ENCODE assay signal across 13 cellular contexts in the genomic region with DNA sequence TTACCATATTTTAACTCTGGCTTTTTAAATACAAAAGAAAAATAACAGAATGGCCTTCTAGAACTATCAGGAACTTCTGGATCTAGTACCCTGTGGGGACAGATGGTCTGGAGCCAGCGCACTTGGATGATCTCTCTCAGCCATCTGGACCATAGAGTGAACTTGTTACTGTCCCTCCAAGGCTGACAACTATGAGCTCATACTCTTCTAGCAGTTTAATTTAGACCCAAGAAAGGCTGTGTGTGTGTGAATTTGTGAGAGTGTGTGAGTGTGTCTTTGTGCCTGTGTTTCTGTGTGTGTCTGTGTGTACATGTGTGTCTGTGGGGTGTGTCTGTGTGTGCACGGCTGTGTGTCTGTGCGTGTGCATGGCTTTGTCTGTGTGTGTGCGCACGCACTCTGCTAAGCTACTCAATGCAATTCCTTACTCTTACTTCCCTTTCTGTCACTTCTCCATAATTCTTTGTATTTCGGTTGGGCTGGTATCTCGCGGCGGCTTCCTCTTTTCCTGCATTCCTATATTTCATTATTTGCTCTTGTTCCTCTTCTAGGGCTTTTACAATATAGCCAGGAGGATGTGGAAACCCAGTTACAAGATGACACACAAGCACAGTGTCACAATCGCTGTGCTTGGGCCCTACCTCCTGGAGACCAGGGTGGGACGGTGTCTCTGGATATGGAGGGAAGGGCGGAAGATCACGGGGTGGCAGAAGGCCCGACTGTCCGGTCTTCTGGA. TPM values are rescaled to one million over a fixed set of nuclear protein-coding genes. Genes with fewer than 3 reads are reported as not detected.
DNase-seq lines count a peak whose midpoint lies in the region; ATAC-seq and TF ChIP-seq lines count a peak whose summit lies in the region.
"Had no signal": no experiment of that assay in that cellular context is flagged by ENCODE, and none has a peak within 500 bp of the region (broad histone marks: within the 10 kb centered on the region; RNA-seq: fewer than 3 reads in every experiment).

No MANE protein-coding gene starts in this region.

- peaks cover 95% of the 10 kb centered on the region for H3K4me1 Mint-ChIP-seq in activated T-helper 1 cell treated with anti-CD3 and anti-CD28 coated beads, Interleukin-12 subunit alpha, Interleukin-12 subunit beta, Interleukin-2, Interleukin-4 antibody, amounts not matched to agents 30 ng/mL and 10 ng/mL and 1 ng/mL, durations not matched to agents 14 hours and 24 hours and 36 hours (ENCODE audit: low read depth)

- no peaks in the 10 kb centered on the region for H3K9me3 Mint-ChIP-seq in activated T-helper 1 cell treated with anti-CD3 and anti-CD28 coated beads, Interleukin-12 subunit alpha, Interleukin-12 subunit beta, Interleukin-2, Interleukin-4 antibody, amounts not matched to agents 30 ng/mL and 10 ng/mL and 1 ng/mL, durations not matched to agents 14 hours and 24 hours and 36 hours

- intact Hi-C loops in activated T-helper 1 cell treated with anti-CD3 and anti-CD28 coated beads, Interleukin-12 subunit alpha, Interleukin-12 subunit beta, Interleukin-2, Interleukin-4 antibody, amounts not matched to agents 30 ng/mL and 10 ng/mL and 1 ng/mL, durations not matched to agents 14 hours and 24 hours and 36 hours (cut with micrococcal nuclease), result no loop called here

- H3K36me3 ChIP-seq in lung (ENCODE audit: control insufficient read depth in 2 of 2, insufficient read depth in 2 of 2, low read length in 2 of 2), result no peaks in the 10 kb centered on the region
- H3K36me3 ChIP-seq: ovary had no signal

- no peak for TF ChIP-seq CTCF in lung (IDR thresholded peaks at IDR 0.05; ENCODE audit: control extremely low read depth, extremely low read depth)

- peak overlapping the region; percentile 97 for H3K27ac Mint-ChIP-seq in activated T-helper 1 cell treated with anti-CD3 and anti-CD28 coated beads, Interleukin-12 subunit alpha, Interleukin-12 subunit beta, Interleukin-2, Interleukin-4 antibody, amounts not matched to agents 30 ng/mL and 10 ng/mL and 1 ng/mL, durations not matched to agents 14 hours and 24 hours and 36 hours

- H3K27ac ChIP-seq in lung (ENCODE audit: low read depth in 1 of 2, low read length in 1 of 2), result peak overlapping the region in 1 of 2 donors; percentile 62
- H3K27ac ChIP-seq: C4-2B, ovary had no signal

- peaks cover 74% of the 10 kb centered on the region for H3K36me3 Mint-ChIP-seq in activated T-helper 1 cell treated with anti-CD3 and anti-CD28 coated beads, Interleukin-12 subunit alpha, Interleukin-12 subunit beta, Interleukin-2, Interleukin-4 antibody, amounts not matched to agents 30 ng/mL and 10 ng/mL and 1 ng/mL, durations not matched to agents 14 hours and 24 hours and 36 hours (ENCODE audit: low read depth)

- WGBS in lung, 2 donors, result 28 to 63% methylated on average over 15 of the region's 15 CpGs

- peak overlapping the region; percentile 43 for H3K4me3 Mint-ChIP-seq in activated T-helper 1 cell treated with anti-CD3 and anti-CD28 coated beads, Interleukin-12 subunit alpha, Interleukin-12 subunit beta, Interleukin-2, Interleukin-4 antibody, amounts not matched to agents 30 ng/mL and 10 ng/mL and 1 ng/mL, durations not matched to agents 14 hours and 24 hours and 36 hours

- ATAC-seq in lung (ENCODE audit: insufficient read depth, low FRiP score) (peak; percentile 56), GM18517 (IDR thresholded peaks at IDR 0.05; ENCODE audit: unreplicated experiment) (no peak), GM21737 (IDR thresholded peaks at IDR 0.05; ENCODE audit: unreplicated experiment) (no peak)
- no peak for ATAC-seq in activated CD4-positive, CD25-positive, alpha-beta regulatory T cell treated with anti-CD3 and anti-CD28 coated beads, Interleukin-2, amount 50 U/mL, for 24 hours

- H3K4me1 ChIP-seq in lung (ENCODE audit: control insufficient read depth in 2 of 2, insufficient read depth in 2 of 2, low read length in 2 of 2), result no peaks in the 10 kb centered on the region

- H3K4me3 ChIP-seq in lung, result no peak overlapping the region
- H3K4me3 ChIP-seq: ovary had no signal

- H3K27me3 ChIP-seq in lung (ENCODE audit: control insufficient read depth, insufficient read depth), result no peaks in the 10 kb centered on the region
- H3K27me3 ChIP-seq: ovary had no signal

- H3K27me3 Mint-ChIP-seq in activated T-helper 1 cell treated with anti-CD3 and anti-CD28 coated beads, Interleukin-12 subunit alpha, Interleukin-12 subunit beta, Interleukin-2, Interleukin-4 antibody, amounts not matched to agents 30 ng/mL and 10 ng/mL and 1 ng/mL, durations not matched to agents 14 hours and 24 hours and 36 hours (ENCODE audit: insufficient read depth), result no peaks in the 10 kb centered on the region

- DNase-seq in AML-193 (lab: John Stamatoyannopoulos, UW) (peak; percentile 96 to 98), KG1 (lab: John Stamatoyannopoulos, UW) (peak; percentile 15), lung (ENCODE audit: low spot score) (peak; percentile 51)
- no peak for DNase-seq in activated T-helper 1 cell treated with anti-CD3 and anti-CD28 coated beads, Interleukin-12 subunit alpha, Interleukin-12 subunit beta, Interleukin-2, Interleukin-4 antibody, amounts not matched to agents 30 ng/mL and 10 ng/mL and 1 ng/mL, durations not matched to agents 14 hours and 24 hours and 36 hours (ENCODE audit: low spot score)
- DNase-seq in stimulated activated CD4-positive, alpha-beta T cell treated with anti-CD3 and anti-CD28 coated beads, Interleukin-15, amount 100 ng/mL, for 24 hours, result no peak
- DNase-seq: NCI-H526, ovary had no signal

- H3K9me3 ChIP-seq in lung (ENCODE audit: control insufficient read depth in 2 of 2, insufficient read depth in 1 of 2, low read length in 1 of 2), result no peaks in the 10 kb centered on the region
- H3K9me3 ChIP-seq: ovary had no signal

RNA-seq across cellular contexts. Expression of a gene that starts 51.9 kb away (rescaled TPM):
- total RNA-seq in activated T-helper 1 cell treated with anti-CD3 and anti-CD28 coated beads, Interleukin-12 subunit alpha, Interleukin-12 subunit beta, Interleukin-2, Interleukin-4 antibody, amounts not matched to agents 30 ng/mL and 10 ng/mL and 1 ng/mL, durations not matched to agents 14 hours and 24 hours and 36 hours, result 324 and 329 TPM in 2 replicates
- 10 to 100 TPM; 20.7 to 37.8 TPM for total RNA-seq in lung
- 10 to 100 TPM in 1 of 2 donors, 1 to 10 TPM in 1; 4.0 to 16.3 TPM for polyA plus RNA-seq in lung
- total RNA-seq: chondrocyte, HT-29 had no signal

Comparison
In these comparisons a context has a peak if more than half of its experiments do, and no peak if none do; other contexts are left out.
1. DNase-seq: peak in AML-193 (2 of 2), KG1 (single experiment) and lung (single experiment); none in activated T-helper 1 cell treated with anti-CD3 and anti-CD28 coated beads, Interleukin-12 subunit alpha, Interleukin-12 subunit beta, Interleukin-2, Interleukin-4 antibody, amounts not matched to agents 30 ng/mL and 10 ng/mL and 1 ng/mL, durations not matched to agents 14 hours and 24 hours and 36 hours (single experiment) and stimulated activated CD4-positive, alpha-beta T cell treated with anti-CD3 and anti-CD28 coated beads, Interleukin-15, amount 100 ng/mL, for 24 hours (single experiment).